Comparison of ENCODE assay signal across 8 cellular contexts in the genomic region with DNA sequence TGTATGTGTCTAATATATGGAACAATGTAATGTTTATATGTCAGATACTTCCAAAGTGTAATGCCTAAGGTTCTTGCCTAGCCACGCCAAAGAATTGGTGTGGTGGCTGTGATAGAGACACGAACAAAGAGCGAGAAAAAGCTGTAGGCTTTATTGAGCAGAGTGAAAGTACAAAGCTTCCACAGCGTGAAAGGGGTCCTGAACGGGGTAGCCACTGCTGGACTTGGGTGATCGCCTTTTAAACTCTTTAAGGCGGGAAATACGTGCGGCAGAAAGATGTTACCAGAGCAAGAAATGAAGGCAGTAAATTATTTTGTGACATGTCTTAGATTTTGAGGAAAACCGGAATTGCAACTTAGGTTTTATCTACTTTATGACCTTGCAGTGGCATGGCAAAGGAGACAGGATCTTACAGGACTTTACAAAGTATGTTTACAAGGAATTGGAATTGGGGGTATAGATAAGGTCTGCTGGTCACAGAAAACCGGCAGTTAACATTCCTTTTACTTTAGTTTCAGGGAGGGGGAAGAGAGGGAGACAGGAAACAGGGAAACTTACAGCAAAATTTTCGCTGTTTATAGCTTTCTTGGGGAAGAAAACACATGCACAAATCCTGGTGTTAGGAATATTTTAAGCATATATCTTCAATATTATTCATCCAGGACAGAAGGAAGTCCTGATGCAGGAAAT.
DNase-seq lines count a peak whose midpoint lies in the region; ATAC-seq and TF ChIP-seq lines count a peak whose summit lies in the region.
"Not testable (repeated sequence)": the region's sequence is repeated elsewhere in the genome, so short reads cannot be mapped to it uniquely, and the experiment has no call there.

No MANE protein-coding gene starts in this region.

- H3K27me3 Mint-ChIP-seq in Caco-2 (ENCODE audit: insufficient read depth, unreplicated experiment); endothelial cell (ENCODE audit: unreplicated experiment): not testable (repeated sequence)

- not testable (repeated sequence) for TF ChIP-seq POLR2A in stomach (IDR thresholded peaks at IDR 0.05)

- peak overlapping the region; percentile 61 for H2BK120ac ChIP-seq in mesenchymal stem cell (ENCODE audit: low read depth, low read length)
- H2BK120ac ChIP-seq in neuronal stem cell (ENCODE audit: low read depth, low read length): not testable (repeated sequence)

- not testable (repeated sequence) for H3K27me3 ChIP-seq in Caco-2 (replicated peaks; ENCODE audit: control insufficient read depth, insufficient read depth, low read length); RWPE2 (ENCODE audit: insufficient read depth, poor library complexity, severe bottlenecking); hepatocyte; mesenchymal stem cell (ENCODE audit: control insufficient read depth in 1 of 2, insufficient read depth in 1 of 2, low read length in 2 of 2); neuronal stem cell (ENCODE audit: control insufficient read depth in 3 of 3, insufficient read depth in 3 of 3, low read depth in 1 of 3, low read length in 3 of 3); stomach

- H3K9me3 ChIP-seq in Caco-2; RWPE2 (ENCODE audit: severe bottlenecking); hepatocyte (ENCODE audit: low read depth); mesenchymal stem cell (ENCODE audit: control insufficient read depth, low read length); neuronal stem cell (replicated peaks in 1 of 2; ENCODE audit: control insufficient read depth in 2 of 2, insufficient read depth in 1 of 2, low read depth in 1 of 2, low read length in 2 of 2); stomach: not testable (repeated sequence)

- not testable (repeated sequence) for H4K91ac ChIP-seq in mesenchymal stem cell (ENCODE audit: low read length); neuronal stem cell (ENCODE audit: low read depth, low read length, poor library complexity)

- not testable (repeated sequence) for H3K79me2 ChIP-seq in hepatocyte

- POLR2A ChIA-PET in Caco-2 (lab: Charles Lee): not testable (repeated sequence)

- not testable (repeated sequence) for H3K79me1 ChIP-seq in mesenchymal stem cell (replicated peaks; ENCODE audit: low read length, poor library complexity, severe bottlenecking); neuronal stem cell (ENCODE audit: low read depth, low read length)

- H3K27ac ChIP-seq in RWPE2 (ENCODE audit: poor library complexity, severe bottlenecking) (peak overlapping the region; percentile 27), hepatocyte (peak overlapping the region; percentile 62), mesenchymal stem cell (ENCODE audit: low read length, poor library complexity, severe bottlenecking) (peak overlapping the region; percentile 80), stomach (peak overlapping the region; percentile 31 to 65 (median 48))
- H3K27ac ChIP-seq in neuronal stem cell (replicated peaks; ENCODE audit: low read length): not testable (repeated sequence)

- H3K4ac ChIP-seq in mesenchymal stem cell (ENCODE audit: low read depth in 1 of 2, low read length in 2 of 2); neuronal stem cell (ENCODE audit: low read length): not testable (repeated sequence)

- H3K4me3 Mint-ChIP-seq in Caco-2 (ENCODE audit: unreplicated experiment): peak overlapping the region; percentile 56
- not testable (repeated sequence) for H3K4me3 Mint-ChIP-seq in endothelial cell (ENCODE audit: unreplicated experiment)

- intact Hi-C loops in Caco-2 (cut with micrococcal nuclease; ENCODE audit: unreplicated experiment): loop anchor here (2.0 kb wide), 1 partner anchor 124 kb away; no protein-coding TSS in a partner anchor
- intact Hi-C loops in stomach (cut with DNase I; ENCODE audit: low total_unique reads): not testable (repeated sequence)

- not testable (repeated sequence) for H3K36me3 ChIP-seq in Caco-2 (ENCODE audit: control insufficient read depth, insufficient read depth, low read length); RWPE2 (ENCODE audit: low read depth); hepatocyte (replicated peaks; ENCODE audit: insufficient read depth, low read depth); mesenchymal stem cell (ENCODE audit: control insufficient read depth in 1 of 2, insufficient read depth in 2 of 2, low read depth in 1 of 2, low read length in 2 of 2); neuronal stem cell (replicated peaks in 1 of 2; ENCODE audit: control insufficient read depth in 2 of 2, insufficient read depth in 2 of 2, low read length in 2 of 2); stomach

- H3K4me1 Mint-ChIP-seq in Caco-2 (ENCODE audit: low read depth, unreplicated experiment) (peaks cover 23% of the 10 kb centered on the region), endothelial cell (ENCODE audit: unreplicated experiment) (peaks cover 16% of the 10 kb centered on the region)

- H3K18ac ChIP-seq in mesenchymal stem cell (ENCODE audit: low read depth in 1 of 2, low read length in 2 of 2); neuronal stem cell (ENCODE audit: low read length): not testable (repeated sequence)

- H3K23ac ChIP-seq in mesenchymal stem cell (ENCODE audit: low read length in 2 of 2); neuronal stem cell (ENCODE audit: low read depth, low read length, poor library complexity): not testable (repeated sequence)

- H2BK15ac ChIP-seq in mesenchymal stem cell (ENCODE audit: low read depth, poor library complexity, severe bottlenecking); neuronal stem cell (ENCODE audit: low read length): not testable (repeated sequence)

- not testable (repeated sequence) for BruUV-seq in Caco-2 (replicated peaks; lab: Mats Ljungman, UMichigan)

- H2BK12ac ChIP-seq in mesenchymal stem cell (ENCODE audit: low read length in 2 of 2); neuronal stem cell (ENCODE audit: low read length): not testable (repeated sequence)

- H3K9ac ChIP-seq in mesenchymal stem cell (ENCODE audit: low read length); neuronal stem cell (ENCODE audit: low read depth, low read length, poor library complexity): not testable (repeated sequence)

- DNase-seq in Caco-2 (peak in 1 of 2 experiments; percentile 11), HT-29 (ENCODE audit: low spot score) (peak; percentile 43), hepatocyte (ENCODE audit: low spot score) (peak; percentile 17), mesenchymal stem cell (peak; percentile 49)
- not testable (repeated sequence) for DNase-seq in RWPE2 (ENCODE audit: low spot score); endothelial cell (ENCODE audit: low spot score); neuronal stem cell (ENCODE audit: low spot score); stomach

- H3K27ac Mint-ChIP-seq in Caco-2 (ENCODE audit: unreplicated experiment): peak overlapping the region; percentile 24
- peak overlapping the region; percentile 83 for H3K27ac Mint-ChIP-seq in endothelial cell (ENCODE audit: unreplicated experiment)

- not testable (repeated sequence) for H3K9me2 ChIP-seq in hepatocyte (replicated peaks; ENCODE audit: insufficient read depth)

- H3K4me3 ChIP-seq in Caco-2 (ENCODE audit: low read depth, low read length); RWPE2 (ENCODE audit: severe bottlenecking); mesenchymal stem cell (ENCODE audit: insufficient read depth in 1 of 2, low read depth in 1 of 2, low read length in 2 of 2); neuronal stem cell (ENCODE audit: low read length in 2 of 2); stomach: not testable (repeated sequence)
- peak overlapping the region; percentile 6 for H3K4me3 ChIP-seq in hepatocyte

- not testable (repeated sequence) for TF ChIP-seq EP300 in stomach (IDR thresholded peaks at IDR 0.05)

- H3K4me1 ChIP-seq in Caco-2 (peaks cover 38% of the 10 kb centered on the region), stomach (peaks cover 0 to 14% (median 6%) of the 10 kb centered on the region in 4 donors)
- not testable (repeated sequence) for H3K4me1 ChIP-seq in RWPE2 (ENCODE audit: insufficient read depth, poor library complexity, severe bottlenecking); hepatocyte (ENCODE audit: insufficient read depth); mesenchymal stem cell (ENCODE audit: control insufficient read depth, insufficient read depth, low read depth, low read length); neuronal stem cell (ENCODE audit: control insufficient read depth in 2 of 2, insufficient read depth in 1 of 2, low read depth in 1 of 2, low read length in 2 of 2)

- peak overlapping the region; percentile 64 for H3K4me2 ChIP-seq in hepatocyte
- H3K4me2 ChIP-seq in mesenchymal stem cell (ENCODE audit: low read length, poor library complexity, severe bottlenecking); neuronal stem cell (ENCODE audit: insufficient read depth, low read length, poor library complexity, severe bottlenecking): not testable (repeated sequence)

- CTCF ChIA-PET in Caco-2 (lab: Charles Lee): not testable (repeated sequence)

- H4K8ac ChIP-seq in mesenchymal stem cell (ENCODE audit: low read length): peak overlapping the region; percentile 61
- H4K8ac ChIP-seq in neuronal stem cell (ENCODE audit: low read depth, low read length): not testable (repeated sequence)

- not testable (repeated sequence) for H3K14ac ChIP-seq in mesenchymal stem cell (ENCODE audit: low read length in 2 of 2); neuronal stem cell (ENCODE audit: low read length)

- H4K20me1 ChIP-seq in hepatocyte (ENCODE audit: insufficient read depth, poor library complexity, severe bottlenecking): not testable (repeated sequence)

- H2BK5ac ChIP-seq in mesenchymal stem cell (ENCODE audit: low read depth, low read length, poor library complexity, severe bottlenecking): peak overlapping the region; percentile 80
- H2BK5ac ChIP-seq in neuronal stem cell (ENCODE audit: low read length): not testable (repeated sequence)

- H3K36me3 Mint-ChIP-seq in Caco-2 (ENCODE audit: insufficient read depth, unreplicated experiment); endothelial cell (ENCODE audit: low read depth, unreplicated experiment): not testable (repeated sequence)

- TF ChIP-seq CTCF in Caco-2 (IDR thresholded peaks at IDR 0.05; ENCODE audit: insufficient read depth in 1 of 2, low read depth in 1 of 2, low read length in 1 of 2, severe bottlenecking in 1 of 2, unreplicated experiment in 1 of 2); RWPE2 (IDR thresholded peaks at IDR 0.05; ENCODE audit: poor library complexity, severe bottlenecking); endothelial cell (IDR thresholded peaks at IDR 0.05; ENCODE audit: unreplicated experiment); hepatocyte (IDR thresholded peaks at IDR 0.05; ENCODE audit: poor library complexity); stomach (IDR thresholded peaks at IDR 0.05): not testable (repeated sequence)

- H3K9me3 Mint-ChIP-seq in Caco-2 (ENCODE audit: unreplicated experiment); endothelial cell (ENCODE audit: unreplicated experiment): not testable (repeated sequence)

- 25% methylated on average over 12 of the region's 12 CpGs for WGBS in hepatocyte (ENCODE audit: low lambda C conversion rate, missing lambda C conversion rate)
- 18% methylated on average over 11 of the region's 12 CpGs for WGBS in mesenchymal stem cell
- WGBS in neuronal stem cell (ENCODE audit: extremely low coverage in 2 of 2, insufficient read length in 2 of 2, insufficient replicate concordance in 1 of 2), 2 donors: no CpG with 5 or more reads among the region's 12 CpGs
- WGBS in stomach, 5 donors: 30 to 59% (median 43%) methylated on average over 12 of the region's 12 CpGs

- not testable (repeated sequence) for H2AK5ac ChIP-seq in mesenchymal stem cell (ENCODE audit: low read length, severe bottlenecking); neuronal stem cell (ENCODE audit: low read depth, low read length)

- ATAC-seq in RWPE2 (ENCODE audit: low read depth): not testable (repeated sequence)

- H2AFZ ChIP-seq in hepatocyte (peak overlapping the region; percentile 48), mesenchymal stem cell (ENCODE audit: low read depth, low read length) (peak overlapping the region; percentile 71), neuronal stem cell (ENCODE audit: low read length) (peak overlapping the region; percentile 11)

Comparison
In these comparisons a context has a peak if more than half of its experiments do, and no peak if none do; other contexts are left out.
1. H2AFZ ChIP-seq: peak in every context shown above with its lines; median percentile 71 in mesenchymal stem cell; 48 in hepatocyte; 11 in neuronal stem cell.